In genomic region chr3:129039271-129040038, GRCh38 we compare ENCODE assay signal across 1 cellular context.
TF ChIP-seq lines count a peak whose summit lies in the region.

No MANE protein-coding gene starts in this region.

TF ChIP-seq in K562, 482 proteins besides CTCF, POLR2A, EP300 and RAD21:
- no peak for TF ChIP-seq AFF1 (IDR thresholded peaks at IDR 0.05; ENCODE audit: low read depth in 1 of 2, partially characterized antibody in 2 of 2)
- TF ChIP-seq NFIC (IDR thresholded peaks at IDR 0.05) = peak; percentile 84
